Comparison of ENCODE assay signal across 8 cellular contexts in the genomic region with DNA sequence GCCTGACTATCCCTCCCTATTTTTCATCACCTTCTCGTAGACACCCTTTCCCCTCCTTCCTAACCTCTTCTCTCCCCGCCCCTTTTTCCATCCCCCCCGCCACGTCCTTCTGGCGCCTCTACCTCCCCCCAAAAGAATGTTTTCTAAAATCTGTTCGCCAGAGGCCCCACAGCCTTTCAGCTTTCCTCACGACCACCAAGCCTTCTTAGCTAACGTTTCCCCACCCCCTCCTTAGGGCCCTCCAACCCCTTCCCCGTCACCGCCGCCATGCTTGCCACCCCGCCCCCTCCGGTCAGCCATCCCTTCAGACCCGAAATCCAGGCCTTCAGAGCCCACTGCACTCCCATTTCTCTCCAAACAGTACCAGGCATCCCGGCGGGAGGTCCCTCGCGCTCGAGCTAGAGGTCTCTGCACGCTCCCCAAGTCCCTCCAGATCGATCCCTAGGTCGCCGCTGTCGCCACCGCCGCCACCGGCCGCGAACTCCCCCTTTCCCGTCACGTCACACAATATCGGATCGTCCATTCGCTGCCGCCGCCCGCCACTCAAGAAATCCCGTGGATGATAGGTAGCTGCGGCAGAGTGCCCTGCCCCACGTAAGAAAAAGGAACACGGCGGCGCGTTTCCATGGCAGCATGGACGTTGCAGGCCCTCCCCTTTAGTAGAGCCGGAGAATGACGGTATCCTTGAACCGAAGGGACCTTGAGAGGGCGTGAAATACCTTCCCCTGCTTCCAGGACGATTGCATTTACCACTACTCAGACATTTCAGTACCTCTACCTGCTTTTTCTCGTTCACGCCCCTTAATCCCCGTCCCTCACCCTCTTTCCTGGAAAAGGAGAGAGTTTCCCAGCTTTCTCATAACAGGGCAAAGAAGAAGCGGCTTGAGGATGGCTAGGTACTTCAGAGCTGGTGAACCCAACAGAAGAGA. TPM values are rescaled to one million over a fixed set of nuclear protein-coding genes. Genes with fewer than 3 reads are reported as not detected.
DNase-seq lines count a peak whose midpoint lies in the region; ATAC-seq and TF ChIP-seq lines count a peak whose summit lies in the region.

A gene with protein sequence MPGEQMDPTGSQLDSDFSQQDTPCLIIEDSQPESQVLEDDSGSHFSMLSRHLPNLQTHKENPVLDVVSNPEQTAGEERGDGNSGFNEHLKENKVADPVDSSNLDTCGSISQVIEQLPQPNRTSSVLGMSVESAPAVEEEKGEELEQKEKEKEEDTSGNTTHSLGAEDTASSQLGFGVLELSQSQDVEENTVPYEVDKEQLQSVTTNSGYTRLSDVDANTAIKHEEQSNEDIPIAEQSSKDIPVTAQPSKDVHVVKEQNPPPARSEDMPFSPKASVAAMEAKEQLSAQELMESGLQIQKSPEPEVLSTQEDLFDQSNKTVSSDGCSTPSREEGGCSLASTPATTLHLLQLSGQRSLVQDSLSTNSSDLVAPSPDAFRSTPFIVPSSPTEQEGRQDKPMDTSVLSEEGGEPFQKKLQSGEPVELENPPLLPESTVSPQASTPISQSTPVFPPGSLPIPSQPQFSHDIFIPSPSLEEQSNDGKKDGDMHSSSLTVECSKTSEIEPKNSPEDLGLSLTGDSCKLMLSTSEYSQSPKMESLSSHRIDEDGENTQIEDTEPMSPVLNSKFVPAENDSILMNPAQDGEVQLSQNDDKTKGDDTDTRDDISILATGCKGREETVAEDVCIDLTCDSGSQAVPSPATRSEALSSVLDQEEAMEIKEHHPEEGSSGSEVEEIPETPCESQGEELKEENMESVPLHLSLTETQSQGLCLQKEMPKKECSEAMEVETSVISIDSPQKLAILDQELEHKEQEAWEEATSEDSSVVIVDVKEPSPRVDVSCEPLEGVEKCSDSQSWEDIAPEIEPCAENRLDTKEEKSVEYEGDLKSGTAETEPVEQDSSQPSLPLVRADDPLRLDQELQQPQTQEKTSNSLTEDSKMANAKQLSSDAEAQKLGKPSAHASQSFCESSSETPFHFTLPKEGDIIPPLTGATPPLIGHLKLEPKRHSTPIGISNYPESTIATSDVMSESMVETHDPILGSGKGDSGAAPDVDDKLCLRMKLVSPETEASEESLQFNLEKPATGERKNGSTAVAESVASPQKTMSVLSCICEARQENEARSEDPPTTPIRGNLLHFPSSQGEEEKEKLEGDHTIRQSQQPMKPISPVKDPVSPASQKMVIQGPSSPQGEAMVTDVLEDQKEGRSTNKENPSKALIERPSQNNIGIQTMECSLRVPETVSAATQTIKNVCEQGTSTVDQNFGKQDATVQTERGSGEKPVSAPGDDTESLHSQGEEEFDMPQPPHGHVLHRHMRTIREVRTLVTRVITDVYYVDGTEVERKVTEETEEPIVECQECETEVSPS (N-terminal part only) (minus strand): TSS at position 484 of the 929 bp plus-strand sequence. CDS start 113 bp downstream, at position 371.

- TF ChIP-seq POLR2A in prostate gland (IDR thresholded peaks at IDR 0.05), result peak; percentile 48

- H3K9me3 Mint-ChIP-seq in T-helper 2 cell treated with Interferon-gamma antibody and Interleukin-4, amounts not matched to agents 5 μg/mL and 100 μg/mL, for 36 hours, result no peaks in the 10 kb centered on the region

- H3K4me1 Mint-ChIP-seq in T-helper 2 cell treated with Interferon-gamma antibody and Interleukin-4, amounts not matched to agents 5 μg/mL and 100 μg/mL, for 36 hours (ENCODE audit: low read depth), result peaks cover 26% of the 10 kb centered on the region

- H3K27me3 ChIP-seq in prostate gland (replicated peaks; ENCODE audit: insufficient read depth), result no peaks in the 10 kb centered on the region

- H3K4me3 ChIP-seq in prostate gland, result peak within 1 kb of the TSS; percentile 62 to 84

- no peak for TF ChIP-seq CTCF in prostate gland (IDR thresholded peaks at IDR 0.05)

- H3K4me1 ChIP-seq in prostate gland (replicated peaks), result no peaks in the 10 kb centered on the region

- peaks cover 24% of the 10 kb centered on the region for H3K36me3 Mint-ChIP-seq in T-helper 2 cell treated with Interferon-gamma antibody and Interleukin-4, amounts not matched to agents 5 μg/mL and 100 μg/mL, for 36 hours (ENCODE audit: low read depth)

- H3K36me3 ChIP-seq in prostate gland, result no peaks in the 10 kb centered on the region

- H3K4me3 Mint-ChIP-seq in T-helper 2 cell treated with Interferon-gamma antibody and Interleukin-4, amounts not matched to agents 5 μg/mL and 100 μg/mL, for 36 hours, result peak within 1 kb of the TSS; percentile 93

- ATAC-seq in GM18502 (IDR thresholded peaks at IDR 0.05; ENCODE audit: poor library complexity, unreplicated experiment) (peak; percentile 99), HG02970 (IDR thresholded peaks at IDR 0.05; ENCODE audit: low FRiP score, unreplicated experiment) (peak; percentile 97), left ventricle myocardium superior (peak; percentile 100)

- H3K27ac ChIP-seq in prostate gland, result peak within 1 kb of the TSS; percentile 87

- H3K27ac Mint-ChIP-seq in T-helper 2 cell treated with Interferon-gamma antibody and Interleukin-4, amounts not matched to agents 5 μg/mL and 100 μg/mL, for 36 hours, result peak within 1 kb of the TSS; percentile 92

- H3K27me3 Mint-ChIP-seq in T-helper 2 cell treated with Interferon-gamma antibody and Interleukin-4, amounts not matched to agents 5 μg/mL and 100 μg/mL, for 36 hours (ENCODE audit: low read depth), result no peaks in the 10 kb centered on the region

- DNase-seq in NCI-H1930 (lab: John Stamatoyannopoulos, UW) (peak; percentile 82 to 87), anterior cingulate cortex (lab: John Stamatoyannopoulos, UW) (peak; percentile 50 to 98 (median 92)), left ventricle myocardium superior (peak; percentile 98), prostate gland (ENCODE audit: low spot score) (peak; percentile 96), ureter (ENCODE audit: low spot score) (peak; percentile 96)
- peak; percentile 95 for DNase-seq in T-helper 2 cell treated with Interferon-gamma antibody and Interleukin-4, amounts not matched to agents 5 μg/mL and 100 μg/mL, for 36 hours (ENCODE audit: low spot score)

- H3K9me3 ChIP-seq in prostate gland, result no peaks in the 10 kb centered on the region

- intact Hi-C loops in left ventricle myocardium superior (cut with micrococcal nuclease), result no loop called here
- intact Hi-C loops in prostate gland (cut with DNase I), result loop anchor here (1.0 kb wide), 1 partner anchor 17 kb away; no protein-coding TSS in a partner anchor

- WGBS in prostate gland, result under 1% methylated on average over 54 of the region's 54 CpGs

RNA-seq across cellular contexts. Expression of the gene that starts here (rescaled TPM):
- 25.3 TPM for total RNA-seq in left ventricle myocardium superior
- 10 to 100 TPM; 36.3 to 73.6 TPM for total RNA-seq in prostate gland
- total RNA-seq in ureter, result 73.0 TPM

Comparison
In these comparisons a context has a peak if more than half of its experiments do, and no peak if none do; other contexts are left out.
1. Peak in every context shown above with its lines: DNase-seq, ATAC-seq, H3K4me3 ChIP-seq and H3K27ac ChIP-seq.